ENCODE assay signal across 20 cellular contexts in the genomic region with DNA sequence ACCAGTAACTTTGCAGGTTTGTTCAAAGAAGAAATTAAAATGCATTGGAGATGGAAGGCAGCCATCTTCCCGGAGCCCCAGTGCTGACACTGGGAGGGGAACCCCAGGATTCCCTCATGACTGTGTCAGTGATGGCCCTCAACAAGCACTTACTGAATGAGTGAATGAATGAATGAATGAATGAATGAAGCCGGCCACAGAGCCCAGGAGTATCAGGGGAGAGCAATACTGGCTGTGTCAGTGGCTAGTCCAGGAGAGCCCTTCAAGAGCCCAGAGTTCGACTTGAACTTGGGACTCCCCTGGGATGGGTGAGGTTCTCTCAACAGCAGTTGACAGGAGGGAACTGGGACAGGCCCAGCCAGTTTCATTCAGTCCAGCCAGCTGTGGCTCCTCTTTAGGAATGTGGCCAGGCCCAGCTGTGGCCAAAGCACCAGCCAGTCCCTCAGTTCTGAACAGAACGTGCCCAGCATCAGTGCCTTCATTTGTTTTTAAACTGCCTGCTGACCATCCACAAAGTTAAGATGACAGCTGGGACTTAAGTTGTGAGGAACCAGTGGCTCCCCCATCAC. TPM values are rescaled to one million over a fixed set of nuclear protein-coding genes. Genes with fewer than 3 reads are reported as not detected.
"Had no signal": no experiment of that assay in that cellular context is flagged by ENCODE, and none has a peak within 500 bp of the region (broad histone marks: within the 10 kb centered on the region; RNA-seq: fewer than 3 reads in every experiment).

No MANE protein-coding gene starts in this region.

- H3K27ac ChIP-seq: esophagus muscularis mucosa, left ventricle myocardium inferior, WERI-Rb-1 had no signal

- DNase-seq: activated effector memory CD4-positive, alpha-beta T cell treated with anti-CD3 and anti-CD28 coated beads, Interleukin-2, amount 50 U/mL, for 16 hours; activated T-cell treated with anti-CD3 and anti-CD28 coated beads, Interleukin-2, amount 50 U/mL, for 4 hours; amniotic stem cell; glutamatergic neuron; hypothalamus; kidney; left ventricle myocardium inferior; natural killer cell; posterior cingulate gyrus; stimulated activated CD4-positive, alpha-beta T cell treated with anti-CD3 and anti-CD28 coated beads, Interleukin-2, amount 100 ng/mL, for 48 hours; WERI-Rb-1 had no signal

- H3K9me3 ChIP-seq: esophagus muscularis mucosa, left ventricle myocardium inferior, neutrophil, transverse colon had no signal

- H3K27ac Mint-ChIP-seq: activated CD4-positive, alpha-beta T cell treated with anti-CD3 and anti-CD28 coated beads for 36 hours; activated CD8-positive, alpha-beta T cell treated with anti-CD3 and anti-CD28 coated beads for 36 hours; activated naive CD8-positive, alpha-beta T cell; memory B cell; natural killer cell; stimulated activated memory B cell treated with anti-CD40 and anti-IgM and Interleukin-4, amounts not matched to agents 10 μg/mL and 1 μg/mL and 100 μg/mL, for 72 hours had no signal

- H3K27me3 ChIP-seq: neutrophil, transverse colon had no signal

- H3K4me3 Mint-ChIP-seq: activated CD4-positive, alpha-beta T cell treated with anti-CD3 and anti-CD28 coated beads for 36 hours; activated CD8-positive, alpha-beta T cell treated with anti-CD3 and anti-CD28 coated beads for 36 hours; activated naive CD8-positive, alpha-beta T cell; activated T-cell treated with anti-CD3 and anti-CD28 coated beads, Interleukin-2, amount 50 U/mL, for 4 hours; memory B cell; stimulated activated memory B cell treated with anti-CD40 and anti-IgM and Interleukin-4, amounts not matched to agents 10 μg/mL and 1 μg/mL and 100 μg/mL, for 72 hours had no signal

- H3K36me3 ChIP-seq: esophagus muscularis mucosa, left ventricle myocardium inferior, neutrophil, transverse colon, WERI-Rb-1 had no signal

- H3K4me1 Mint-ChIP-seq: memory B cell; stimulated activated memory B cell treated with anti-CD40 and anti-IgM and Interleukin-4, amounts not matched to agents 10 μg/mL and 1 μg/mL and 100 μg/mL, for 72 hours had no signal

- H3K36me3 Mint-ChIP-seq: activated naive CD8-positive, alpha-beta T cell; memory B cell; natural killer cell; stimulated activated memory B cell treated with anti-CD40 and anti-IgM and Interleukin-4, amounts not matched to agents 10 μg/mL and 1 μg/mL and 100 μg/mL, for 72 hours had no signal

- ATAC-seq: activated CD4-positive, alpha-beta T cell treated with anti-CD3 and anti-CD28 coated beads for 36 hours; activated CD8-positive, alpha-beta T cell treated with anti-CD3 and anti-CD28 coated beads for 36 hours; activated T-cell treated with anti-CD3 and anti-CD28 coated beads, Interleukin-2, amount 50 U/mL, for 4 hours; stimulated activated memory B cell treated with anti-CD40 and anti-IgM and Interleukin-4, amounts not matched to agents 10 μg/mL and 1 μg/mL and 100 μg/mL, for 72 hours had no signal

- H3K9me3 Mint-ChIP-seq: activated CD8-positive, alpha-beta T cell treated with anti-CD3 and anti-CD28 coated beads for 36 hours; activated T-cell treated with anti-CD3 and anti-CD28 coated beads, Interleukin-2, amount 50 U/mL, for 4 hours; memory B cell; natural killer cell; stimulated activated memory B cell treated with anti-CD40 and anti-IgM and Interleukin-4, amounts not matched to agents 10 μg/mL and 1 μg/mL and 100 μg/mL, for 72 hours had no signal

RNA-seq across cellular contexts. Expression of a gene that starts 9.2 kb away (rescaled TPM):
- total RNA-seq: activated CD8-positive, alpha-beta T cell treated with anti-CD3 and anti-CD28 coated beads for 36 hours; fibroblast of villous mesenchyme had no signal
